16 cellular contexts compared by ENCODE assay signal in genomic region chr13:113447596-113447995, GRCh38. TPM values are rescaled to one million over a fixed set of nuclear protein-coding genes. Genes with fewer than 3 reads are reported as not detected.
A peak's percentile ranks its signal among the peaks of the same experiment; 100 is the strongest.
DNase-seq lines count a peak whose midpoint lies in the region; ATAC-seq and TF ChIP-seq lines count a peak whose summit lies in the region.
"Had no signal": no experiment of that assay in that cellular context is flagged by ENCODE, and none has a peak within 500 bp of the region (broad histone marks: within the 10 kb centered on the region; RNA-seq: fewer than 3 reads in every experiment).

No MANE protein-coding gene starts in this region.

- H3K4me3 ChIP-seq in cardiac muscle cell (no peak overlapping the region), NB4 (ENCODE audit: low read depth, low read length) (no peak overlapping the region), WERI-Rb-1 (ENCODE audit: low read depth, low read length) (no peak overlapping the region), sigmoid colon (no peak overlapping the region)

- no peak overlapping the region for H3K27ac Mint-ChIP-seq in T-cell

- peaks cover 2% of the 10 kb centered on the region for H3K36me3 Mint-ChIP-seq in T-cell

- H3K4me1 Mint-ChIP-seq in T-cell, result peaks cover 0 to 11% (median 0%) of the 10 kb centered on the region in 3 donors

- H3K36me3 ChIP-seq in cardiac muscle cell (peaks cover 6% of the 10 kb centered on the region), WERI-Rb-1 (peaks cover 10% of the 10 kb centered on the region), sigmoid colon (no peaks in the 10 kb centered on the region)

- CTCF ChIA-PET in T-cell (lab: Charles Lee), result no interaction called here

- H3K9me3 ChIP-seq in cardiac muscle cell (ENCODE audit: low read depth) (no peaks in the 10 kb centered on the region), WERI-Rb-1 (ENCODE audit: severe bottlenecking) (no peaks in the 10 kb centered on the region), sigmoid colon (no peaks in the 10 kb centered on the region)

- no peak for TF ChIP-seq EP300 in sigmoid colon (IDR thresholded peaks at IDR 0.05)

- POLR2A ChIA-PET in T-cell (lab: Charles Lee), result no interaction called here

- no peak overlapping the region for H3K4me3 Mint-ChIP-seq in T-cell

- DNase-seq in cardiac muscle cell (ENCODE audit: low read depth in 1 of 2, low spot score in 1 of 2), result no peak
- no peak for DNase-seq in cardiac septum (ENCODE audit: low spot score)
- DNase-seq in NB4 (ENCODE audit: low read depth), result peak; percentile 48
- DNase-seq in WERI-Rb-1, result no peak
- peak; percentile 24 for DNase-seq in sigmoid colon
- DNase-seq in T-cell, result no peak
- no peak for DNase-seq in NOMO-1 treated with DMSO at 0.1 percent for 48 hours (lab: John Stamatoyannopoulos, UW; ENCODE audit: unreplicated experiment)
- DNase-seq: C1 segment of cervical spinal cord, DMS 273 treated with DMSO at 0.1 percent for 48 hours, GF-D8, MV-4-11, NCI-H1417 treated with DMSO at 0.1 percent for 48 hours, NCI-H1930, NCI-H69 had no signal

- 92 to 94% methylated on average over 6 of the region's 6 CpGs for WGBS in sigmoid colon, 2 donors

- no peaks in the 10 kb centered on the region for H3K27me3 Mint-ChIP-seq in T-cell
- H3K27me3 Mint-ChIP-seq: IgD-negative memory B cell had no signal

- no peak for TF ChIP-seq POLR2A in NB4 (IDR thresholded peaks at IDR 0.05; ENCODE audit: extremely low read depth, insufficient read length)
- TF ChIP-seq POLR2A in sigmoid colon (IDR thresholded peaks at IDR 0.05), result no peak

- H3K27ac ChIP-seq in cardiac muscle cell (peak overlapping the region; percentile 59), WERI-Rb-1 (peak overlapping the region; percentile 88), sigmoid colon (no peak overlapping the region)

- ATAC-seq in T-cell (replicated peaks in 1 of 4) (no peak), HG03457 (IDR thresholded peaks at IDR 0.05; ENCODE audit: unreplicated experiment) (no peak)

- intact Hi-C loops in cardiac septum (cut with DNase I) (no loop called here), sigmoid colon (cut with DNase I) (no loop called here)

- H3K27me3 ChIP-seq in cardiac muscle cell (no peaks in the 10 kb centered on the region), WERI-Rb-1 (ENCODE audit: insufficient read depth, low read depth, severe bottlenecking) (no peaks in the 10 kb centered on the region), sigmoid colon (no peaks in the 10 kb centered on the region)

- H3K9me3 Mint-ChIP-seq in T-cell, result no peaks in the 10 kb centered on the region
- H3K9me3 Mint-ChIP-seq: IgD-negative memory B cell had no signal

- H3K4me1 ChIP-seq in cardiac muscle cell (ENCODE audit: low read depth), result peaks cover 31% of the 10 kb centered on the region
- H3K4me1 ChIP-seq in sigmoid colon, result no peaks in the 10 kb centered on the region

- TF ChIP-seq CTCF in cardiac muscle cell (IDR thresholded peaks at IDR 0.05; ENCODE audit: low read depth, low read length) (no peak), NB4 (IDR thresholded peaks at IDR 0.05; ENCODE audit: low read depth, low read length) (no peak), WERI-Rb-1 (IDR thresholded peaks at IDR 0.05; ENCODE audit: low read depth, low read length) (no peak), sigmoid colon (IDR thresholded peaks at IDR 0.05) (no peak)

RNA-seq across cellular contexts. Expression of gene ADPRHL1, which starts 5.7 kb away (rescaled TPM):
- total RNA-seq in cardiac muscle cell, result 112 and 118 TPM in 2 replicates
- 77.3 and 78.2 TPM in 2 replicates for polyA plus RNA-seq in cardiac muscle cell
- 480 TPM for total RNA-seq in cardiac septum
- total RNA-seq in sigmoid colon, result 1 to 10 TPM; 2.3 to 7.8 (median 4.5) TPM
- polyA plus RNA-seq in sigmoid colon, result 1 to 10 TPM; 1.2 to 4.9 (median 4.2) TPM
- total RNA-seq in T-cell, result 1 to 10 TPM in 2 of 5 donors, under 1 TPM in 3; 0.37 to 1.7 (median 0.92) TPM

RNA-seq across cellular contexts. Expression of gene DCUN1D2, which starts 42.9 kb away (rescaled TPM):
- 21.2 and 32.4 TPM in 2 replicates for total RNA-seq in cardiac muscle cell
- 23.7 and 36.2 TPM in 2 replicates for polyA plus RNA-seq in cardiac muscle cell
- total RNA-seq in cardiac septum, result 134 TPM
- total RNA-seq in sigmoid colon, result 10 to 100 TPM; 20.6 to 33.0 (median 27.6) TPM
- 10 to 100 TPM in 1 of 3 donors, 1 to 10 TPM in 2; 6.6 to 10.2 (median 7.9) TPM for polyA plus RNA-seq in sigmoid colon
- total RNA-seq in T-cell, result 10 to 100 TPM; 18.7 to 27.7 (median 25.3) TPM

Comparison
In these comparisons a context has a peak if more than half of its experiments do, and no peak if none do; other contexts are left out.
1. DNase-seq: peak in NB4 (single experiment) and sigmoid colon (single experiment); none in cardiac muscle cell (0 of 2), cardiac septum (single experiment), WERI-Rb-1 (single experiment), T-cell (0 of 34) and NOMO-1 treated with DMSO at 0.1 percent for 48 hours (single experiment).
2. H3K27ac ChIP-seq: peak in cardiac muscle cell (single experiment) and WERI-Rb-1 (single experiment); none in sigmoid colon (0 of 4).
3. RNA of gene ADPRHL1, which starts 5.7 kb away (total RNA-seq): 480 TPM in cardiac septum (single experiment) and 112 to 118 TPM in cardiac muscle cell; 2.3 to 7.8 TPM in sigmoid colon and 0.37 to 1.7 TPM in T-cell; every median in the first group is over 10 times any median in the second.